ENCODE assay signal across 8 cellular contexts in the genomic region with DNA sequence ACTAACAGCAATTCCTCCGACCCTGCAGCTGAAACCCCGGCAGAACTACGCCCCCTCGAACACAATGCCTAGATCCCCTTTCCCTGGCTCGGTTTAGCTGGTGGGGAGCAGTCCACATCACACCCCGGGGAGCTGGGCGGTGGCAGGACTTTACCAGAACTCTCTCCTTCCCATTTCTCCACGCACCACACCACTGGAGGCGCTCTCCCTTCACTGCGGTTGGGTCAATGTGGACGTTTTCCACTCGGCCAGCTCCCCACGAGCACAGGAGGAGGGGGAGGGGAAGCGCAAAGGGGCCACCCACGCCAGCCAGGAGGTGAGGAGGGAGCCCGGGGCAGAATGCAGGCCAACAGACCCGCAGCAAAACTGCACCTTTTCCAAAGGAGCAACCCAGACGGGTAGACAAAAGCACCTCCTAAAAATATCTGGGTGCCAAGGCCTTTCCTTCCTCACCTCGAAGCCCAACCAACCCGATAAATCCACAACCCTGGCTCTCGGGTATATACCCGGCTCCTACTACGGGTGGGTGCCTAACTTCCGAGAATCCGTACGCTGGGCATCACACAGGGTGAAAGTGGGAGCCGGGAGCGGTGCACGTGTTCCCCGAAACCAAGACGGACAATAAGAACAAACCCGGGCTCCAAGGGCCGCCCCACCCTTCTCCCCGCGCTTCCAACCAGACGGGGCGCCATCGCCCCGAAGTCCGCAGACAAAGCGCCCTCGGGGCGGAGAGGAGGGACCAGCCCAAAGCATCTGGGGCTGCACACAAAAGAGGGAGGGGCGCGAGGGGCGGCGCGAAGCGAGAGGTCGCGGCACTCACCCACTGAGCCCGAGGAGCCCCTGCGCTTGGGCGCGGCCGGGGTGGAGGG. TPM values are rescaled to one million over a fixed set of nuclear protein-coding genes. Genes with fewer than 3 reads are reported as not detected.
DNase-seq lines count a peak whose midpoint lies in the region; ATAC-seq, FAIRE-seq and TF ChIP-seq lines count a peak whose summit lies in the region.

No MANE protein-coding gene starts in this region.

- POLR2A ChIA-PET in CD4-positive, alpha-beta T cell (lab: Charles Lee) = interaction anchor here (0.8 to 3.7 kb wide), 25 partner anchors 8 to 470 kb away, joined by 3 to 28 read pairs (median 5); a partner anchor contains a TSS

- intact Hi-C loops in CD4-positive, alpha-beta T cell (cut with DNase I, micrococcal nuclease) = loop anchor here (2.0 to 10.0 kb wide), 6 partner anchors 16 to 566 kb away; a partner anchor contains a TSS
- intact Hi-C loops in adrenal gland (cut with DNase I) = loop anchor here (5.0 to 10.0 kb wide), 4 partner anchors 116 to 376 kb away; no protein-coding TSS in a partner anchor
- intact Hi-C loops in cardiac septum (cut with DNase I) = loop anchor here (2.0 kb wide), 2 partner anchors 34 to 120 kb away; no protein-coding TSS in a partner anchor
- intact Hi-C loops in pancreas (cut with DNase I) = loop anchor here in 2 of 3 donors (10.0 kb wide), 2 partner anchors 116 to 144 kb away; no protein-coding TSS in a partner anchor

- H3K79me2 ChIP-seq in SU-DHL-6 (ENCODE audit: insufficient read depth, low read length) = peaks cover 53% of the 10 kb centered on the region

- peaks cover 36% of the 10 kb centered on the region for H3F3A ChIP-seq in SU-DHL-6 (ENCODE audit: insufficient read depth)

- peaks cover 76% of the 10 kb centered on the region for H3K4me1 Mint-ChIP-seq in CD4-positive, alpha-beta T cell (ENCODE audit: low read depth)

- peak overlapping the region; percentile 69 for H2AFZ ChIP-seq in SU-DHL-6 (ENCODE audit: low read depth, low read length, severe bottlenecking)

- peak overlapping the region; percentile 97 for H3K4me2 ChIP-seq in SU-DHL-6 (ENCODE audit: low read depth, low read length, poor library complexity, severe bottlenecking)

- H3K27me3 Mint-ChIP-seq in CD4-positive, alpha-beta T cell = no peaks in the 10 kb centered on the region

- no peaks in the 10 kb centered on the region for H3K9me2 ChIP-seq in SU-DHL-6 (replicated peaks; ENCODE audit: insufficient read depth, low read length)

- peaks cover 7% of the 10 kb centered on the region; the same call in 1 of the 2 replicates for H4K20me1 ChIP-seq in SU-DHL-6 (ENCODE audit: low read depth, low read length)

- TF ChIP-seq CTCF in CD4-positive, alpha-beta T cell (IDR thresholded peaks at IDR 0.05) = peak; percentile 15
- TF ChIP-seq CTCF in SU-DHL-6 (IDR thresholded peaks at IDR 0.05; ENCODE audit: insufficient read depth, low read length, poor library complexity, severe bottlenecking) = peak; percentile 6
- peak; percentile 54 to 85 (median 75) for TF ChIP-seq CTCF in adrenal gland (IDR thresholded peaks at IDR 0.05)
- TF ChIP-seq CTCF in pancreas (IDR thresholded peaks at IDR 0.05) = peak; percentile 19 to 47 (median 34)

- no peaks in the 10 kb centered on the region for H3K27me3 ChIP-seq in CD4-positive, alpha-beta T cell (ENCODE audit: control insufficient read depth, insufficient read depth, low read length)
- H3K27me3 ChIP-seq in SU-DHL-6 (ENCODE audit: low read length) (no peaks in the 10 kb centered on the region), adrenal gland (no peaks in the 10 kb centered on the region), pancreas (no peaks in the 10 kb centered on the region)

- peak overlapping the region; percentile 83 for H3K9ac ChIP-seq in SU-DHL-6 (ENCODE audit: low read length)

- H3K36me3 ChIP-seq in SU-DHL-6 (ENCODE audit: low read length) = no peaks in the 10 kb centered on the region
- no peaks in the 10 kb centered on the region for H3K36me3 ChIP-seq in adrenal gland (replicated peaks in 1 of 2)
- no peaks in the 10 kb centered on the region for H3K36me3 ChIP-seq in pancreas
- no peaks in the 10 kb centered on the region for H3K36me3 ChIP-seq in urinary bladder (ENCODE audit: insufficient read depth)

- 0% methylated on average over 18 to 56 of the region's 56 CpGs for WGBS in adrenal gland, 4 donors
- 0 to 1% methylated on average over 51 to 56 of the region's 56 CpGs for WGBS in pancreas, 2 donors
- WGBS in urinary bladder = under 1% methylated on average over 56 of the region's 56 CpGs

- FAIRE-seq in pancreas (lab: Jason Lieb, UNC) = no peak

- CTCF ChIA-PET in CD4-positive, alpha-beta T cell (lab: Charles Lee) = interaction anchor here (0.6 to 3.8 kb wide), 11 partner anchors 8 to 491 kb away, joined by 3 to 24 read pairs (median 4); a partner anchor contains a TSS

- peak; percentile 14 to 60 (median 38) for DNase-seq in CD4-positive, alpha-beta T cell
- DNase-seq in NCI-H1092 treated with DMSO at 0.1 percent for 48 hours (lab: John Stamatoyannopoulos, UW) (peak; percentile 73), adrenal gland (peak; percentile 89 to 95 (median 90)), cardiac septum (ENCODE audit: low spot score) (peak; percentile 96), pancreas (peak; percentile 82 to 90 (median 86))

- peak in 1 of 2 donors; percentile 75 for TF ChIP-seq POLR2A in adrenal gland (IDR thresholded peaks at IDR 0.05)

- H3K4me3 Mint-ChIP-seq in CD4-positive, alpha-beta T cell = peak overlapping the region; percentile 96

- peaks cover 18% of the 10 kb centered on the region for H3K36me3 Mint-ChIP-seq in CD4-positive, alpha-beta T cell (ENCODE audit: low read depth)

- ATAC-seq in CD4-positive, alpha-beta T cell (ENCODE audit: poor library complexity) = no peak
- ATAC-seq in GM21423 (IDR thresholded peaks at IDR 0.05; ENCODE audit: unreplicated experiment) (peak; percentile 11), pancreas (peak; percentile 51 to 75 (median 69))

- H3K9me3 Mint-ChIP-seq in CD4-positive, alpha-beta T cell = no peaks in the 10 kb centered on the region

- no peaks in the 10 kb centered on the region for H3K9me3 ChIP-seq in CD4-positive, alpha-beta T cell (ENCODE audit: control insufficient read depth, low read length)
- H3K9me3 ChIP-seq in SU-DHL-6 (ENCODE audit: insufficient read depth, low read length) (no peaks in the 10 kb centered on the region), adrenal gland (replicated peaks in 1 of 3) (no peaks in the 10 kb centered on the region), pancreas (no peaks in the 10 kb centered on the region)

- H3K4me3 ChIP-seq in SU-DHL-6 (ENCODE audit: insufficient read depth, low read length, poor library complexity, severe bottlenecking) (peak overlapping the region; percentile 89), adrenal gland (peak overlapping the region; percentile 52 to 99 (median 86)), pancreas (peak overlapping the region; percentile 89 to 96 (median 93)), urinary bladder (ENCODE audit: low read depth, low read length) (peak overlapping the region; percentile 95)

- peak overlapping the region; percentile 90 for H3K27ac ChIP-seq in CD4-positive, alpha-beta T cell (ENCODE audit: low read depth, low read length)
- H3K27ac ChIP-seq in SU-DHL-6 (ENCODE audit: low read depth, low read length) = peak overlapping the region; percentile 86
- peak overlapping the region; percentile 89 to 99 (median 98) for H3K27ac ChIP-seq in adrenal gland
- H3K27ac ChIP-seq in pancreas = peak overlapping the region; percentile 87 to 98 (median 93)
- peak overlapping the region; percentile 99 for H3K27ac ChIP-seq in urinary bladder (ENCODE audit: low read depth)

- H3K4me1 ChIP-seq in adrenal gland (replicated peaks in 1 of 2) = peaks cover 22 to 55% of the 10 kb centered on the region in 2 donors
- H3K4me1 ChIP-seq in pancreas = peaks cover 16 to 46% (median 45%) of the 10 kb centered on the region in 3 donors
- no peaks in the 10 kb centered on the region for H3K4me1 ChIP-seq in urinary bladder (ENCODE audit: insufficient read depth)

- peak overlapping the region; percentile 89 for H3K27ac Mint-ChIP-seq in CD4-positive, alpha-beta T cell

RNA-seq across cellular contexts. Expression of a gene that starts 1.1 kb away (rescaled TPM):
- total RNA-seq in CD4-positive, alpha-beta T cell = 10 to 100 TPM; 84.9 to 85.7 TPM
- total RNA-seq in adrenal gland = 100 to 1,000 TPM; 216 to 538 (median 477) TPM
- polyA plus RNA-seq in adrenal gland = 100 to 1,000 TPM; 240 to 694 (median 266) TPM
- 174 TPM for total RNA-seq in cardiac septum
- 100 to 1,000 TPM in 1 of 6 donors, 10 to 100 TPM in 5; 38.3 to 105 (median 77.3) TPM for total RNA-seq in pancreas
- polyA plus RNA-seq in pancreas = 10 to 100 TPM; 59.2 to 97.8 TPM
- 288 TPM for total RNA-seq in urinary bladder
- polyA plus RNA-seq in urinary bladder = 406 TPM

Comparison
In these comparisons a context has a peak if more than half of its experiments do, and no peak if none do; other contexts are left out.
1. DNase-seq: peak in every context shown above with its lines; median percentile 96 in cardiac septum; 90 in adrenal gland; 86 in pancreas; 73 in NCI-H1092 treated with DMSO at 0.1 percent for 48 hours; 38 in CD4-positive, alpha-beta T cell.
2. CTCF ChIP-seq: peak in every context shown above with its lines; median percentile 75 in adrenal gland; 34 in pancreas; 15 in CD4-positive, alpha-beta T cell; 6 in SU-DHL-6.